8 cellular contexts compared by ENCODE assay signal in the genomic region with DNA sequence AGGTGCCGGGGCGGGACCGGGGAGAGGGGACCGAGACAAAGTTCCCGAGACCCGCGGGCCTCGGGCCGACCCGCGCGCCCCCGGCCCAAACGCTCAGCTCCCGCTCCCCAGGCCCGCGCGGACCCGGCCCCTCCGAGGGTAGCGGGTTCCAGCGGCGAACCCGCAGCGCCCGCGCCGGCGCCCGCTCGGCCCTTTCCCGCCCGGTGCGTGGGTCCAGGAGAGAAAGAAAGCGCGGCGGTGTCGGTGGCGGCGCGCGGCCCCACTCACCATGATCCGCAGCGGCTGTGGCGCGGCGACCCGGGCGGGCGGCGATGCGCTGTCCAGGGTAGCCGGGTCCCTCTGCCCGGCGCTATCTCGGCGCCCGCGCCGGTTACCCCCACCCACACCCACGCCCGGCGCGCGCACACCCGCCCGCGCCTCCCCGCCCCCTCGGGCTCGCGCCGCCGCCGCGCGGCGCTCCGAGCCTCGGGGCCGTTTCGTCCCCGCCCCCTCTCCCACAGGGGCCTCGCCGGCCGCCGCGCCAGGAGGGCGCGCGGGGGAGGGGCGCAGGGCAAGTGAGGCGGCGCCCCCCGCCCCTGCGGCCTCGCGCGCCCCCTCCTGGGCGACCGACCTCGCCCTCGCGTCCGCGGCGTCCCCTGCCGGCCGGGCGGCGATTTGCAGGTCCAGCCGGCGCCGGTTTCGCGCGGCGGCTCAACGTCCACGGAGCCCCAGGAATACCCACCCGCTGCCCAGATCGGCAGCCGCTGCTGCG. TPM values are rescaled to one million over a fixed set of nuclear protein-coding genes. Genes with fewer than 3 reads are reported as not detected.
DNase-seq lines count a peak whose midpoint lies in the region; ATAC-seq and TF ChIP-seq lines count a peak whose summit lies in the region.

A gene with protein sequence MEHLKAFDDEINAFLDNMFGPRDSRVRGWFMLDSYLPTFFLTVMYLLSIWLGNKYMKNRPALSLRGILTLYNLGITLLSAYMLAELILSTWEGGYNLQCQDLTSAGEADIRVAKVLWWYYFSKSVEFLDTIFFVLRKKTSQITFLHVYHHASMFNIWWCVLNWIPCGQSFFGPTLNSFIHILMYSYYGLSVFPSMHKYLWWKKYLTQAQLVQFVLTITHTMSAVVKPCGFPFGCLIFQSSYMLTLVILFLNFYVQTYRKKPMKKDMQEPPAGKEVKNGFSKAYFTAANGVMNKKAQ (minus strand): TSS at position 345 of the 751 bp plus-strand sequence. CDS start 75 bp downstream, at position 270.

- intact Hi-C loops in CD4-positive, alpha-beta memory T cell (cut with micrococcal nuclease) = no loop called here
- intact Hi-C loops in spleen (cut with DNase I; ENCODE audit: low total_unique reads) = no loop called here

- CTCF ChIA-PET in CD4-positive, alpha-beta memory T cell (lab: Charles Lee; ENCODE audit: partially characterized antibody) = no interaction called here

- no peak within 1 kb of the TSS for H3K9ac ChIP-seq in iPS-15b (ENCODE audit: low read depth, low read length)

- peaks cover 0 to 5% of the 10 kb centered on the region in 2 donors for H3K36me3 Mint-ChIP-seq in CD4-positive, alpha-beta memory T cell

- peak; percentile 50 for ATAC-seq in GM19463 (IDR thresholded peaks at IDR 0.05; ENCODE audit: unreplicated experiment)

- peak within 1 kb of the TSS in 3 of 7 donors; percentile 7 to 71 (median 19) for H3K27ac Mint-ChIP-seq in CD4-positive, alpha-beta memory T cell

- TF ChIP-seq POLR2A in spleen (IDR thresholded peaks at IDR 0.05) = no peak

- peaks cover 47 to 49% of the 10 kb centered on the region in 2 donors for H3K27me3 Mint-ChIP-seq in CD4-positive, alpha-beta memory T cell

- peaks cover 9 to 13% (median 11%) of the 10 kb centered on the region in 4 donors for H3K4me1 Mint-ChIP-seq in CD4-positive, alpha-beta memory T cell

- peak in 2 of 5 donors; percentile 8 to 11 for DNase-seq in CD4-positive, alpha-beta memory T cell
- peak; percentile 22 to 87 for DNase-seq in NCI-H526 (lab: John Stamatoyannopoulos, UW)
- DNase-seq in astrocyte of the cerebellum (ENCODE audit: low read depth) = no peak
- DNase-seq in spleen = no peak
- no peak for DNase-seq in stimulated activated naive CD4-positive, alpha-beta T cell treated with Interleukin-2 at 50 U/mL for 16 hours (lab: John Stamatoyannopoulos, UW)
- DNase-seq in hippocampal formation (lab: John Stamatoyannopoulos, UW) = no peak

- TF ChIP-seq CTCF in astrocyte of the cerebellum (IDR thresholded peaks at IDR 0.05; ENCODE audit: low read depth, low read length, missing control alignments) (peak; percentile 62), spleen (IDR thresholded peaks at IDR 0.05 in 8 of 11, conservative IDR thresholded peaks at IDR 0.05 in 3 of 11) (peak in 7 of 11 experiments; percentile 7 to 42 (median 18))

- in situ Hi-C loops in astrocyte of the cerebellum (cut with HindIII; ENCODE audit: low sequenced_read_pairs) = no loop called here

- no peaks in the 10 kb centered on the region for H3K36me3 ChIP-seq in CD4-positive, alpha-beta memory T cell (ENCODE audit: insufficient read depth, low read length)
- no peaks in the 10 kb centered on the region for H3K36me3 ChIP-seq in iPS-15b (ENCODE audit: control insufficient read depth, insufficient read depth, low read length)
- H3K36me3 ChIP-seq in spleen = no peaks in the 10 kb centered on the region

- WGBS in spleen, 5 donors = 3 to 28% (median 5%) methylated on average over 26 to 124 of the region's 124 CpGs

- H3K9me3 Mint-ChIP-seq in CD4-positive, alpha-beta memory T cell = peaks cover 0 to 8% (median under 1%) of the 10 kb centered on the region in 8 donors

- no peak within 1 kb of the TSS for H3K4me3 ChIP-seq in CD4-positive, alpha-beta memory T cell (ENCODE audit: low read length in 2 of 2)
- H3K4me3 ChIP-seq in astrocyte of the cerebellum (ENCODE audit: low read depth, low read length) = peak within 1 kb of the TSS; percentile 44
- H3K4me3 ChIP-seq in iPS-15b (ENCODE audit: low read depth, low read length) = peak within 1 kb of the TSS; percentile 71
- H3K4me3 ChIP-seq in spleen = peak within 1 kb of the TSS; percentile 31 to 74 (median 52)

- H3K4me3 Mint-ChIP-seq in CD4-positive, alpha-beta memory T cell = peak within 1 kb of the TSS; percentile 70 to 89 (median 82)

- POLR2A ChIA-PET in CD4-positive, alpha-beta memory T cell (lab: Charles Lee; ENCODE audit: partially characterized antibody) = no interaction called here

- H3K27me3 ChIP-seq in CD4-positive, alpha-beta memory T cell (ENCODE audit: insufficient read depth, low read length) = peaks cover 9% of the 10 kb centered on the region
- H3K27me3 ChIP-seq in iPS-15b (ENCODE audit: control insufficient read depth, insufficient read depth, low read length) = peaks cover 46% of the 10 kb centered on the region
- H3K27me3 ChIP-seq in spleen (replicated peaks in 1 of 7) = peaks cover 5 to 98% (median 87%) of the 10 kb centered on the region in 7 donors

- peaks cover 5% of the 10 kb centered on the region for H3K4me1 ChIP-seq in CD4-positive, alpha-beta memory T cell (ENCODE audit: insufficient read depth, low read length)
- no peaks in the 10 kb centered on the region for H3K4me1 ChIP-seq in iPS-15b (ENCODE audit: control insufficient read depth, insufficient read depth, low read length)
- peaks cover 4 to 25% (median 11%) of the 10 kb centered on the region in 6 donors for H3K4me1 ChIP-seq in spleen

- H3K9me3 ChIP-seq in CD4-positive, alpha-beta memory T cell (ENCODE audit: control insufficient read depth in 1 of 2, low read length in 2 of 2) = no peaks in the 10 kb centered on the region
- no peaks in the 10 kb centered on the region for H3K9me3 ChIP-seq in iPS-15b (ENCODE audit: control insufficient read depth, insufficient read depth, low read length)
- H3K9me3 ChIP-seq in spleen = peaks cover 0 to 4% (median 0%) of the 10 kb centered on the region in 8 donors

- no peak within 1 kb of the TSS for H3K27ac ChIP-seq in CD4-positive, alpha-beta memory T cell (ENCODE audit: low read depth, low read length)
- H3K27ac ChIP-seq in spleen = no peak within 1 kb of the TSS

RNA-seq across cellular contexts. Expression of the gene that starts here (rescaled TPM):
- total RNA-seq in CD4-positive, alpha-beta memory T cell = not detected
- not detected for polyA plus RNA-seq in CD4-positive, alpha-beta memory T cell
- not detected for total RNA-seq in spleen
- polyA plus RNA-seq in spleen = under 1 TPM; 0.03 to 0.08 (median 0.04) TPM

Comparison
In these comparisons a context has a peak if more than half of its experiments do, and no peak if none do; other contexts are left out.
1. DNase-seq: peak in NCI-H526 (2 of 2); none in astrocyte of the cerebellum (single experiment), spleen (single experiment), stimulated activated naive CD4-positive, alpha-beta T cell treated with Interleukin-2 at 50 U/mL for 16 hours (single experiment) and hippocampal formation (0 of 2).
2. H3K4me3 ChIP-seq: peak in astrocyte of the cerebellum (single experiment), iPS-15b (single experiment) and spleen (8 of 8); none in CD4-positive, alpha-beta memory T cell (0 of 2).